ENCODE assay signal across 12 cellular contexts in the genomic region with DNA sequence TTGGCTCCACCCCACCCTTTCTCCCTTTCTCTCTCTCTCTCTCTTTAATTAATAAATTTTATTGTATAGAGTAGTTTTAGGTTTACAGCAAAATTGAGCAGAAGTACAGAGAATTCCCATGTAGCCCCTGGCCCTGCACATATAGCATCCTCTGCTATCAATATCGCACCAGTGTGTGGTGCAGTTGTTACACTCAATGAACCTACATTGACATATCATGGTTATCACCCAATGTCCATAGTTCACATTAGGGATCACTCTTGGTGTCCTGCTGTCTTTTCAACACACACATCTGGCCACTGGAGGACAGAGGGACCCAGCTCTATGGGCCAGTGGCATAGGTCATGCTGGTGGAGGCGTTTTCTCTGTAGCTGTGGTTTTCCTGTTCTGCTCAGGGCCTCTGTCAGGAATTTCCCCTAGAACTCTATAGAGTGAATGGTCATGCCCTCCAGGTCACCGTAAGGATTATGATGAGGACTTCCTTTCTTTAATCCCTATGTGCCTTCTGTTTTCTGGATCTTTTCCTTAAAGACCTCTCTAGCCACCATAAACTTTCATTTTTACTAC.
"Had no signal": no experiment of that assay in that cellular context is flagged by ENCODE, and none has a peak within 500 bp of the region (broad histone marks: within the 10 kb centered on the region; RNA-seq: fewer than 3 reads in every experiment).

No MANE protein-coding gene starts in this region.

- ATAC-seq: T-cell had no signal

- H3K9me3 ChIP-seq: psoas muscle had no signal

- H3K4me3 ChIP-seq: psoas muscle had no signal

- H3K4me1 ChIP-seq: psoas muscle had no signal

- H3K27ac ChIP-seq: psoas muscle, WERI-Rb-1 had no signal

- H3K36me3 ChIP-seq: WERI-Rb-1 had no signal

- DNase-seq: activated CD4-positive, alpha-beta T cell treated with anti-CD3 and anti-CD28 coated beads for 4 hours; activated naive CD4-positive, alpha-beta T cell; cortex of kidney; hippocampal formation; mesendoderm; occipital lobe; psoas muscle; stimulated activated CD4-positive, alpha-beta T cell treated with anti-CD3 and anti-CD28 coated beads, Interleukin-2, amount 100 ng/mL, for 48 hours; stimulated activated CD8-positive, alpha-beta memory T cell treated with anti-CD3 and anti-CD28 coated beads, Interleukin-4, amount 100 ng/mL, for 48 hours; T-cell; T1000; WERI-Rb-1 had no signal
